Comparison of ENCODE assay signal across 11 cellular contexts in the genomic region with DNA sequence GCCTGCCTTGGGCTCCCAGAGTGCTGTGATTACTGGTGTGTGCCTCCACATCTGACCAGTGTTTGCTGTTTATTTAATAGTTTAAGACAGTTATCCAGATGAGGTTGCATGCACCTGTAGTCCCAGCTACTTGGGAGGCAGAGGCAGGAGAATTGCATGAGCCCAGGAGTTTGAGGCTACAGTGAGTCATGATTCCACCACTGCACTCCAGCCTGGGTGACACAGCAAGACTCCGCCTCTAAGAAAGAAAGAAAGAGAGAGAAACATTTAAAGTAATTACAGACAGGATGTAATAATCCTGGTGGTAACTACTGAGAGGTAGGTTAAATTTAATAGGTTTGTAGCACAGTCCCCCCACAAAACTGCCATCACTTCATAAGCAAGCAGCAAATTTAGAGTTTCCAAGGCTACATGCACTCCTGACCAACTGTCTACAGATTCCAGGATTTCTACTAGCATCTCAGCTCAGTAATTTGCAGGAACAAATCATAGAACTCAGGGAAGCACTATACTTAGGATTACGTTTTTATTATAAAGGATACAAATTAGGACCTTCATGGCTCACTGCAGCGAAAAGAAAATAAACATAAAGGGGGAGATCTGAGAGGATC.
DNase-seq lines count a peak whose midpoint lies in the region; ATAC-seq and TF ChIP-seq lines count a peak whose summit lies in the region.
"Had no signal": no experiment of that assay in that cellular context is flagged by ENCODE, and none has a peak within 500 bp of the region (broad histone marks: within the 10 kb centered on the region; RNA-seq: fewer than 3 reads in every experiment).

No MANE protein-coding gene starts in this region.

- intact Hi-C loops in mucosa of descending colon (cut with DNase I, micrococcal nuclease), result no loop called here
- intact Hi-C loops in head of caudate nucleus (cut with DNase I), result no loop called here

- ATAC-seq in mucosa of descending colon (peak; percentile 73), GM21423 (IDR thresholded peaks at IDR 0.05; ENCODE audit: unreplicated experiment) (no peak)
- ATAC-seq: psoas muscle; stimulated activated memory B cell treated with anti-CD40 and anti-IgM and Interleukin-4, amounts not matched to agents 10 μg/mL and 1 μg/mL and 100 μg/mL, for 72 hours had no signal

- in situ Hi-C loops in astrocyte of the spinal cord (cut with HindIII; ENCODE audit: low sequenced_read_pairs), result no loop called here

- TF ChIP-seq POLR2A in NB4 (IDR thresholded peaks at IDR 0.05; ENCODE audit: extremely low read depth, insufficient read length), result no peak

- TF ChIP-seq CTCF in NB4 (IDR thresholded peaks at IDR 0.05; ENCODE audit: low read depth, low read length) (no peak), astrocyte of the spinal cord (IDR thresholded peaks at IDR 0.05; ENCODE audit: low read depth, low read length) (no peak), mucosa of descending colon (IDR thresholded peaks at IDR 0.05) (no peak)

- peaks cover 4% of the 10 kb centered on the region for H3K36me3 ChIP-seq in mucosa of descending colon (ENCODE audit: low read depth)

- DNase-seq in ELF-1 (ENCODE audit: low read depth, low spot score), result peak; percentile 44
- peak; percentile 14 for DNase-seq in NB4 (ENCODE audit: low read depth)
- DNase-seq in astrocyte of the spinal cord (ENCODE audit: low read depth, low spot score), result peak; percentile 66
- DNase-seq in mucosa of descending colon, result peak in 2 of 3 donors; percentile 18 to 28
- DNase-seq in head of caudate nucleus, result no peak
- DNase-seq in NAMALWA (ENCODE audit: low spot score), result no peak
- no peak for DNase-seq in GM19240 (ENCODE audit: insufficient read length, low spot score)
- DNase-seq: NCI-H2081 treated with DMSO at 0.1 percent for 48 hours, psoas muscle had no signal

- no peaks in the 10 kb centered on the region for H3K9me3 ChIP-seq in mucosa of descending colon
- H3K9me3 ChIP-seq: psoas muscle had no signal

- H3K4me3 ChIP-seq in NB4 (ENCODE audit: low read depth, low read length) (no peak overlapping the region), astrocyte of the spinal cord (ENCODE audit: low read depth, low read length) (no peak overlapping the region), mucosa of descending colon (no peak overlapping the region)
- H3K4me3 ChIP-seq: psoas muscle had no signal

- peaks cover 17% of the 10 kb centered on the region for H3K4me1 ChIP-seq in mucosa of descending colon (ENCODE audit: low read depth)
- H3K4me1 ChIP-seq: psoas muscle had no signal

Comparison
In these comparisons a context has a peak if more than half of its experiments do, and no peak if none do; other contexts are left out.
1. DNase-seq: peak in ELF-1 (single experiment), NB4 (single experiment), astrocyte of the spinal cord (single experiment) and mucosa of descending colon (2 of 3); none in head of caudate nucleus (0 of 42), NAMALWA (single experiment) and GM19240 (single experiment).